ENCODE assay signal across 21 cellular contexts in the genomic region with DNA sequence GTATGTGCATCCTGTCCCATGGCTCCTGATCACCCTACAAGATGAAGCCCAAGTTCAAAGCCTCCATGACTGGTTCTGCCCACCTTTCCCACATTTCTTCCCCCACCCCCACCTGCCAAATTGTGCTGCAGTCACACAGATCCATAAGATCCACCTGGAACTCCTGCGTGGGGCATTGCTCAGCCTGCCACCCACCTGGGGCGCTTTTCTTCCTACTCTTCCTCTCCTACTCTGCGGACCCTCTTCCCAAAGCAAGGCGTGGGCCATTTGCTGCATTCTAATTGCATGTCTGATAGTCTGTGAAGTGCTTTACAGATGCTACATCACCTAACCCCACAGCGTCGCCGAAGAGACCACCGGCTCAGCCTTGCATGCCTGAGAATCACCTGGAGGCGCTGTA.
"Had no signal": no experiment of that assay in that cellular context is flagged by ENCODE, and none has a peak within 500 bp of the region (broad histone marks: within the 10 kb centered on the region; RNA-seq: fewer than 3 reads in every experiment).

No MANE protein-coding gene starts in this region.

- H3K36me3 Mint-ChIP-seq: activated naive CD8-positive, alpha-beta T cell treated with anti-CD3 and anti-CD28 coated beads for 36 hours; T-cell had no signal

- H3K27ac ChIP-seq: cardiac muscle cell, foreskin keratinocyte, right lobe of liver, SJCRH30, upper lobe of left lung had no signal

- H3K4me3 Mint-ChIP-seq: activated B cell treated with CpG ODN at 0.5 μM for 24 hours; activated CD4-positive, alpha-beta memory T cell treated with anti-CD3 and anti-CD28 coated beads for 36 hours; activated naive CD8-positive, alpha-beta T cell treated with anti-CD3 and anti-CD28 coated beads for 36 hours; dendritic cell treated with granulocyte-macrophage colony-stimulating factor and Interleukin-4, amounts not matched to agents 40 ng/mL and 50 ng/mL, for 4 days; nephron progenitor cell; stimulated activated memory B cell treated with anti-CD40 and anti-IgM and Interleukin-4, amounts not matched to agents 10 μg/mL and 1 μg/mL and 100 μg/mL, for 72 hours had no signal

- H3K9me3 ChIP-seq: right lobe of liver, SJCRH30, upper lobe of left lung had no signal

- H3K4me3 ChIP-seq: cardiac muscle cell, right lobe of liver, SJCRH30, skin epidermis, upper lobe of left lung had no signal

- H3K4me1 ChIP-seq: foreskin keratinocyte, SJCRH30 had no signal

- H3K27me3 ChIP-seq: cardiac muscle cell, foreskin keratinocyte, right lobe of liver, upper lobe of left lung had no signal

- ATAC-seq: foreskin keratinocyte; left ventricle myocardium superior; right lobe of liver; stimulated activated memory B cell treated with anti-CD40 and anti-IgM and Interleukin-4, amounts not matched to agents 10 μg/mL and 1 μg/mL and 100 μg/mL, for 72 hours; T-cell had no signal

- H3K9me3 Mint-ChIP-seq: T-cell had no signal

- H3K4me1 Mint-ChIP-seq: activated B cell treated with CpG ODN at 0.5 μM for 24 hours; activated naive CD8-positive, alpha-beta T cell treated with anti-CD3 and anti-CD28 coated beads for 36 hours; stimulated activated memory B cell treated with anti-CD40 and anti-IgM and Interleukin-4, amounts not matched to agents 10 μg/mL and 1 μg/mL and 100 μg/mL, for 72 hours had no signal

- H3K36me3 ChIP-seq: cardiac muscle cell, right lobe of liver, SJCRH30, upper lobe of left lung had no signal

- H3K27me3 Mint-ChIP-seq: activated CD4-positive, alpha-beta memory T cell treated with anti-CD3 and anti-CD28 coated beads for 36 hours; activated naive CD8-positive, alpha-beta T cell treated with anti-CD3 and anti-CD28 coated beads for 36 hours had no signal

- DNase-seq: activated B cell treated with CpG ODN at 0.5 μM for 24 hours; activated CD4-positive, alpha-beta memory T cell treated with anti-CD3 and anti-CD28 coated beads for 36 hours; activated CD4-positive, alpha-beta T cell treated with anti-CD3 and anti-CD28 coated beads for 4 hours; activated naive CD8-positive, alpha-beta T cell treated with anti-CD3 and anti-CD28 coated beads for 36 hours; activated T-cell treated with anti-CD3 and anti-CD28 coated beads for 4 hours; effector CD8-positive, alpha-beta T cell; foreskin keratinocyte; left ventricle myocardium superior; mammary epithelial cell; nephron progenitor cell; occipital lobe; right lobe of liver; SJCRH30; stimulated activated CD4-positive, alpha-beta T cell treated with anti-CD3 and anti-CD28 coated beads, Interleukin-1b, Interleukin-23, amount 100 ng/mL, for 48 hours; T-cell; T-helper 9 cell; upper lobe of left lung had no signal

- H3K27ac Mint-ChIP-seq: activated B cell treated with CpG ODN at 0.5 μM for 24 hours; activated CD4-positive, alpha-beta memory T cell treated with anti-CD3 and anti-CD28 coated beads for 36 hours; activated naive CD8-positive, alpha-beta T cell treated with anti-CD3 and anti-CD28 coated beads for 36 hours; dendritic cell treated with granulocyte-macrophage colony-stimulating factor and Interleukin-4, amounts not matched to agents 40 ng/mL and 50 ng/mL, for 4 days; nephron progenitor cell; stimulated activated memory B cell treated with anti-CD40 and anti-IgM and Interleukin-4, amounts not matched to agents 10 μg/mL and 1 μg/mL and 100 μg/mL, for 72 hours had no signal
